ENCODE assay signal across 15 cellular contexts in genomic region chr14:100898935-100899840, GRCh38. TPM values are rescaled to one million over a fixed set of nuclear protein-coding genes. Genes with fewer than 3 reads are reported as not detected.
A peak's percentile ranks its signal among the peaks of the same experiment; 100 is the strongest.
DNase-seq lines count a peak whose midpoint lies in the region; ATAC-seq and TF ChIP-seq lines count a peak whose summit lies in the region.
"Had no signal": no experiment of that assay in that cellular context is flagged by ENCODE, and none has a peak within 500 bp of the region (broad histone marks: within the 10 kb centered on the region; RNA-seq: fewer than 3 reads in every experiment).

No MANE protein-coding gene starts in this region.

- H3K4ac ChIP-seq in mesendoderm (ENCODE audit: low read depth, low read length), result no peak overlapping the region

- no peak overlapping the region for H4K8ac ChIP-seq in mesendoderm (ENCODE audit: low read depth, low read length)

- H2AK5ac ChIP-seq in mesendoderm (ENCODE audit: low read length), result no peak overlapping the region

- DNase-seq in A673 (ENCODE audit: low spot score), result peak; percentile 51
- DNase-seq in NCI-H2107 (lab: John Stamatoyannopoulos, UW), result peak; percentile 82
- DNase-seq in ecto neural progenitor cell (ENCODE audit: low spot score), result peak; percentile 47
- peak; percentile 8 for DNase-seq in mesendoderm
- DNase-seq in activated T-cell treated with anti-CD3 and anti-CD28 coated beads, Interleukin-2, amount 50 U/mL, for 72 hours, result no peak
- no peak for DNase-seq in effector memory CD4-positive, alpha-beta T cell
- DNase-seq in dedifferentiated amniotic fluid mesenchymal stem cell (ENCODE audit: extremely low spot score), result no peak
- DNase-seq: amniotic stem cell; erythroblast; GOT3; stimulated activated CD4-positive, alpha-beta T cell treated with anti-CD3 and anti-CD28 coated beads, Interleukin-4, amount 100 ng/mL, for 24 hours had no signal

- H3K4me1 Mint-ChIP-seq in activated T-cell treated with anti-CD3 and anti-CD28 coated beads, Interleukin-2, amount 50 U/mL, for 72 hours (ENCODE audit: low read depth), result no peaks in the 10 kb centered on the region

- TF ChIP-seq CTCF in A673 (conservative IDR thresholded peaks at IDR 0.05; ENCODE audit: low read depth, low read length), result no peak

- no peaks in the 10 kb centered on the region for H3K27me3 ChIP-seq in A673 (replicated peaks; ENCODE audit: insufficient read depth, low read depth, low read length, poor library complexity)
- no peaks in the 10 kb centered on the region for H3K27me3 ChIP-seq in mesendoderm (ENCODE audit: insufficient read depth, low read length, poor library complexity)
- H3K27me3 ChIP-seq in effector memory CD4-positive, alpha-beta T cell (replicated peaks; ENCODE audit: control insufficient read depth, insufficient read depth, low read length, poor library complexity, severe bottlenecking), result peaks cover 5% of the 10 kb centered on the region

- H3K79me1 ChIP-seq in mesendoderm (ENCODE audit: low read length), result no peaks in the 10 kb centered on the region

- H3K18ac ChIP-seq in mesendoderm (ENCODE audit: low read length), result no peak overlapping the region

- H3K4me2 ChIP-seq in mesendoderm (ENCODE audit: low read length), result no peak overlapping the region

- no peak overlapping the region for H2BK120ac ChIP-seq in mesendoderm (ENCODE audit: low read depth, low read length)

- H3K9me3 ChIP-seq in A673 (ENCODE audit: low read depth, low read length, poor library complexity, severe bottlenecking), result no peaks in the 10 kb centered on the region
- H3K9me3 ChIP-seq in effector memory CD4-positive, alpha-beta T cell (ENCODE audit: control insufficient read depth, low read length), result no peaks in the 10 kb centered on the region
- H3K9me3 ChIP-seq: neutrophil had no signal

- POLR2A ChIA-PET in A673 (lab: Charles Lee; ENCODE audit: low non-redundant PET), result no interaction called here

- CTCF ChIA-PET in A673 (lab: Charles Lee), result interaction anchor here (0.6 to 2.1 kb wide), 3 partner anchors 48 to 722 kb away, joined by 6 to 8 read pairs (median 8); no protein-coding TSS in a partner anchor

- no peak overlapping the region for H3K9ac ChIP-seq in mesendoderm (ENCODE audit: low read length)

- no peaks in the 10 kb centered on the region for H3K9me3 Mint-ChIP-seq in activated T-cell treated with anti-CD3 and anti-CD28 coated beads, Interleukin-2, amount 50 U/mL, for 72 hours

- peak overlapping the region; percentile 26 for H3K27ac ChIP-seq in A673 (ENCODE audit: low read depth, low read length, poor library complexity, severe bottlenecking)
- no peak overlapping the region for H3K27ac ChIP-seq in mesendoderm (ENCODE audit: low read depth, low read length)
- no peak overlapping the region for H3K27ac ChIP-seq in effector memory CD4-positive, alpha-beta T cell (ENCODE audit: insufficient read depth, low read length, poor library complexity, severe bottlenecking)
- H3K27ac ChIP-seq: neutrophil had no signal

- WGBS in mesendoderm (ENCODE audit: extremely low coverage, insufficient coverage, low lambda C conversion rate), result no CpG with 5 or more reads among the region's 20 CpGs

- no peak overlapping the region for H3K4me3 Mint-ChIP-seq in activated T-cell treated with anti-CD3 and anti-CD28 coated beads, Interleukin-2, amount 50 U/mL, for 72 hours

- H3K56ac ChIP-seq in mesendoderm (ENCODE audit: low read length), result peak overlapping the region; percentile 58

- no peak for ATAC-seq in GM18502 (IDR thresholded peaks at IDR 0.05; ENCODE audit: poor library complexity, unreplicated experiment)
- ATAC-seq in activated T-cell treated with anti-CD3 and anti-CD28 coated beads, Interleukin-2, amount 50 U/mL, for 72 hours (replicated peaks in 1 of 2), result no peak

- intact Hi-C loops in A673 (cut with micrococcal nuclease; ENCODE audit: unreplicated experiment), result no loop called here

- H3K27ac Mint-ChIP-seq in activated T-cell treated with anti-CD3 and anti-CD28 coated beads, Interleukin-2, amount 50 U/mL, for 72 hours, result no peak overlapping the region

- H3K4me1 ChIP-seq in A673 (ENCODE audit: insufficient read depth, low read length, poor library complexity, severe bottlenecking), result peaks cover 37% of the 10 kb centered on the region
- H3K4me1 ChIP-seq in mesendoderm (ENCODE audit: control insufficient read depth, low read depth, low read length), result peaks cover 6% of the 10 kb centered on the region
- no peaks in the 10 kb centered on the region for H3K4me1 ChIP-seq in effector memory CD4-positive, alpha-beta T cell (ENCODE audit: control insufficient read depth, insufficient read depth, low read length, poor library complexity, severe bottlenecking)

- H4K5ac ChIP-seq in mesendoderm (ENCODE audit: low read length), result no peak overlapping the region

- H3K36me3 ChIP-seq in A673 (ENCODE audit: insufficient read depth, low read length, poor library complexity, severe bottlenecking), result no peaks in the 10 kb centered on the region
- H3K36me3 ChIP-seq in mesendoderm (ENCODE audit: control insufficient read depth, insufficient read depth, low read length), result no peaks in the 10 kb centered on the region
- no peaks in the 10 kb centered on the region for H3K36me3 ChIP-seq in effector memory CD4-positive, alpha-beta T cell (ENCODE audit: control insufficient read depth, insufficient read depth, low read length)
- H3K36me3 ChIP-seq: neutrophil had no signal

- BruUV-seq in A673 (replicated peaks; lab: Mats Ljungman, UMichigan), result no TSS peak

- no peak overlapping the region for H3K23ac ChIP-seq in mesendoderm (ENCODE audit: low read length)

- H3K4me3 ChIP-seq in A673 (ENCODE audit: low read depth, low read length, poor library complexity, severe bottlenecking), result no peak overlapping the region
- H3K4me3 ChIP-seq in mesendoderm (ENCODE audit: low read length), result no peak overlapping the region
- H3K4me3 ChIP-seq in effector memory CD4-positive, alpha-beta T cell (ENCODE audit: insufficient read depth, low read depth, low read length, poor library complexity, severe bottlenecking), result no peak overlapping the region

- H3K36me3 Mint-ChIP-seq in activated T-cell treated with anti-CD3 and anti-CD28 coated beads, Interleukin-2, amount 50 U/mL, for 72 hours (ENCODE audit: insufficient read depth in 2 of 2), result peaks cover 0 to 2% of the 10 kb centered on the region in 2 donors

- H3K79me2 ChIP-seq in mesendoderm (ENCODE audit: control insufficient read depth, insufficient read depth, low read length), result no peaks in the 10 kb centered on the region

- peaks cover 38% of the 10 kb centered on the region for H3K27me3 Mint-ChIP-seq in activated T-cell treated with anti-CD3 and anti-CD28 coated beads, Interleukin-2, amount 50 U/mL, for 72 hours (ENCODE audit: low read depth)

- no peak overlapping the region for H2BK5ac ChIP-seq in mesendoderm (ENCODE audit: low read length)

- H2BK15ac ChIP-seq in mesendoderm (replicated peaks; ENCODE audit: low read depth), result no peak overlapping the region

RNA-seq across cellular contexts. Expression of gene RTL1, which starts 4.3 kb away (rescaled TPM):
- 0.09 and 0.15 TPM in 2 replicates for total RNA-seq in A673 (2021)
- 0.03 TPM for polyA plus RNA-seq in mesendoderm (2013, experiment 1 of 2)
- 0.03 TPM for polyA plus RNA-seq in mesendoderm (2013, experiment 2 of 2)
- total RNA-seq in activated T-cell treated with anti-CD3 and anti-CD28 coated beads, Interleukin-2, amount 50 U/mL, for 72 hours, result not detected
- total RNA-seq: activated CD8-positive, alpha-beta memory T cell treated with anti-CD3 and anti-CD28 coated beads for 36 hours; T-helper 1 cell treated with Interleukin-12 subunit alpha and Interleukin-12 subunit beta and Interleukin-4 antibody, amounts not matched to agents 30 ng/mL and 1 ng/mL, for 36 hours had no signal

Comparison
In these comparisons a context has a peak if more than half of its experiments do, and no peak if none do; other contexts are left out.
1. DNase-seq: peak in A673 (single experiment), NCI-H2107 (single experiment), ecto neural progenitor cell (single experiment) and mesendoderm (single experiment); none in activated T-cell treated with anti-CD3 and anti-CD28 coated beads, Interleukin-2, amount 50 U/mL, for 72 hours (0 of 2), effector memory CD4-positive, alpha-beta T cell (0 of 3) and dedifferentiated amniotic fluid mesenchymal stem cell (single experiment).